Comparison of ENCODE assay signal across 1 cellular context in genomic region chr1:196090226-196090625, GRCh38.
A peak's percentile ranks its signal among the peaks of the same experiment; 100 is the strongest.
TF ChIP-seq lines count a peak whose summit lies in the region.

No MANE protein-coding gene starts in this region.

TF ChIP-seq in K562, 482 proteins besides CTCF, POLR2A, EP300 and RAD21 (continued from another document):
- TF ChIP-seq BCLAF1 (IDR thresholded peaks at IDR 0.05; ENCODE audit: borderline replicate concordance in 1 of 2, control insufficient read depth in 1 of 2, low read depth in 2 of 2, low read length in 1 of 2) (no peak), CBFA2T3 (IDR thresholded peaks at IDR 0.05) (peak; percentile 71), TEAD2 (tag; IDR thresholded peaks at IDR 0.05) (no peak), HDAC3 (IDR thresholded peaks at IDR 0.05; ENCODE audit: borderline replicate concordance, partially characterized antibody) (no peak), YBX1 (IDR thresholded peaks at IDR 0.05) (no peak), EHMT2 (IDR thresholded peaks at IDR 0.05) (no peak), ZHX1 (conservative IDR thresholded peaks at IDR 0.05; ENCODE audit: low read length) (no peak), FOXJ2 (tag; IDR thresholded peaks at IDR 0.05) (no peak), ZNF146 (CRISPR knock-in tag; IDR thresholded peaks at IDR 0.05; ENCODE audit: unreplicated experiment) (no peak), POLR3A (IDR thresholded peaks at IDR 0.05; ENCODE audit: borderline replicate concordance, extremely low read depth, insufficient read depth, insufficient read length) (no peak)
- TF ChIP-seq, protein P1, sequence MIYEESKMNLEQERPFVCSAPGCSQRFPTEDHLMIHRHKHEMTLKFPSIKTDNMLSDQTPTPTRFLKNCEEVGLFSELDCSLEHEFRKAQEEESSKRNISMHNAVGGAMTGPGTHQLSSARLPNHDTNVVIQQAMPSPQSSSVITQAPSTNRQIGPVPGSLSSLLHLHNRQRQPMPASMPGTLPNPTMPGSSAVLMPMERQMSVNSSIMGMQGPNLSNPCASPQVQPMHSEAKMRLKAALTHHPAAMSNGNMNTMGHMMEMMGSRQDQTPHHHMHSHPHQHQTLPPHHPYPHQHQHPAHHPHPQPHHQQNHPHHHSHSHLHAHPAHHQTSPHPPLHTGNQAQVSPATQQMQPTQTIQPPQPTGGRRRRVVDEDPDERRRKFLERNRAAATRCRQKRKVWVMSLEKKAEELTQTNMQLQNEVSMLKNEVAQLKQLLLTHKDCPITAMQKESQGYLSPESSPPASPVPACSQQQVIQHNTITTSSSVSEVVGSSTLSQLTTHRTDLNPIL (CRISPR knock-in tag; IDR thresholded peaks at IDR 0.05), result no peak
